ENCODE assay signal across 8 cellular contexts in the genomic region with DNA sequence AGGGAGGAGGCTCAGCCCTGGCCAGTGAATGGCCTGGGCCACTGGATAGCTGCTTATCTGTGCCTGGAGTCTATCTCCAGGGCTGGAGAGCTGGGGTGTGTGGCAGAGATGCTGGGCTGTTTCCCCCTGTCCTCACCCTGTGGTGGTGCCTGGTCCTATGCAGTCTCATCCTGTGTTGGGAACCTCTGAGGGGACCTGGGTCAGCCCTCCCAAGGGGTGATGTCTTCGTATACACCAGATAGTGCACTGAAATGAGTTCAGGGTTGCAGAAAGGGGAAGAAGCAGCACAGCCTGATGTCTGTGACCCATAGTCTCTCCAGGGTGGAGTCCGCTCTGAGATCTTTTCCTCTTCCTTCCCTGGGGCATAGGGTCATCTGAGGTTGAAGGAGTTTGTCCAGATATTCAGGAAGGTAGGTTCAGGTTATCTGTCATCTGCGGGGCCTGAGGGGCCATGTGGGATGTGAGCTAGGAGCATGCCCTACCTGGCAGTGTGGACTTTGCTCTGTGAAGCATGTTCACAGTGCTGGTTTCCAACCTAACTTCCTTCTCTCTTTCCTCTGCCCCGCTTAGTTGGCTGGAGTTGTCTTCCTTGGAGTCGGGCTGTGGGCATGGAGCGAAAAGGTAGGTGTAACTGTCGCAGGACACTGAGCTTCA. TPM values are rescaled to one million over a fixed set of nuclear protein-coding genes. Genes with fewer than 3 reads are reported as not detected.
DNase-seq lines count a peak whose midpoint lies in the region; ATAC-seq and TF ChIP-seq lines count a peak whose summit lies in the region.

No MANE protein-coding gene starts in this region.

- peaks cover 28% of the 10 kb centered on the region for H3K36me3 Mint-ChIP-seq in T-helper 1 cell treated with Interleukin-12 subunit alpha and Interleukin-12 subunit beta and Interleukin-4 antibody, amounts not matched to agents 30 μg/mL and 1 μg/mL, for 36 hours (ENCODE audit: low read depth)
- peaks cover 19% of the 10 kb centered on the region for H3K36me3 Mint-ChIP-seq in activated naive CD8-positive, alpha-beta T cell treated with anti-CD3 and anti-CD28 coated beads, Interleukin-2, amount 10 ng/mL, durations not matched to agents 7 days and 5 days

- DNase-seq in T-helper 1 cell (no peak), kidney tubule cell (ENCODE audit: low spot score) (peak; percentile 51), tibial artery (no peak), HK-2 (ENCODE audit: unreplicated experiment) (no peak)
- DNase-seq in activated naive CD8-positive, alpha-beta T cell treated with anti-CD3 and anti-CD28 coated beads, Interleukin-2, amount 10 ng/mL, durations not matched to agents 7 days and 5 days = no peak

- H3K9ac ChIP-seq in subcutaneous abdominal adipose tissue (ENCODE audit: low read length in 5 of 5) = peak overlapping the region in 4 of 5 donors; percentile 10 to 70 (median 58)

- no peaks in the 10 kb centered on the region for H3K9me3 Mint-ChIP-seq in T-helper 1 cell treated with Interleukin-12 subunit alpha and Interleukin-12 subunit beta and Interleukin-4 antibody, amounts not matched to agents 30 μg/mL and 1 μg/mL, for 36 hours
- H3K9me3 Mint-ChIP-seq in activated naive CD8-positive, alpha-beta T cell treated with anti-CD3 and anti-CD28 coated beads, Interleukin-2, amount 10 ng/mL, durations not matched to agents 7 days and 5 days = no peaks in the 10 kb centered on the region

- H3K4me3 ChIP-seq in subcutaneous abdominal adipose tissue (ENCODE audit: low read depth in 1 of 5, low read length in 5 of 5) = peak overlapping the region in 1 of 5 donors; percentile 17
- H3K4me3 ChIP-seq in tibial artery = no peak overlapping the region

- POLR2A ChIA-PET in activated naive CD8-positive, alpha-beta T cell treated with anti-CD3 and anti-CD28 coated beads, Interleukin-2, amount 10 ng/mL, durations not matched to agents 7 days and 5 days (lab: Charles Lee) = interaction anchor here (0.7 to 3.5 kb wide), 8 partner anchors 32 to 97 kb away, joined by 3 to 34 read pairs (median 4); partner anchors contain the start of gene PRXL2A

- no peaks in the 10 kb centered on the region for H3K27me3 Mint-ChIP-seq in T-helper 1 cell treated with Interleukin-12 subunit alpha and Interleukin-12 subunit beta and Interleukin-4 antibody, amounts not matched to agents 30 μg/mL and 1 μg/mL, for 36 hours (ENCODE audit: low read depth)
- no peaks in the 10 kb centered on the region for H3K27me3 Mint-ChIP-seq in activated naive CD8-positive, alpha-beta T cell treated with anti-CD3 and anti-CD28 coated beads, Interleukin-2, amount 10 ng/mL, durations not matched to agents 7 days and 5 days

- no peak overlapping the region for H3K4me3 Mint-ChIP-seq in T-helper 1 cell treated with Interleukin-12 subunit alpha and Interleukin-12 subunit beta and Interleukin-4 antibody, amounts not matched to agents 30 μg/mL and 1 μg/mL, for 36 hours
- no peak overlapping the region for H3K4me3 Mint-ChIP-seq in activated naive CD8-positive, alpha-beta T cell treated with anti-CD3 and anti-CD28 coated beads, Interleukin-2, amount 10 ng/mL, durations not matched to agents 7 days and 5 days

- H3K27me3 ChIP-seq in subcutaneous abdominal adipose tissue (ENCODE audit: control insufficient read depth in 5 of 5, insufficient read depth in 4 of 5, low read length in 5 of 5) (no peaks in the 10 kb centered on the region), tibial artery (no peaks in the 10 kb centered on the region)

- peak overlapping the region; percentile 92 for H3K27ac ChIP-seq in subcutaneous abdominal adipose tissue (ENCODE audit: low read depth, low read length)
- H3K27ac ChIP-seq in tibial artery = peak overlapping the region in 1 of 2 donors; percentile 8

- H3K36me3 ChIP-seq in subcutaneous abdominal adipose tissue (ENCODE audit: control insufficient read depth in 5 of 5, insufficient read depth in 5 of 5, low read length in 5 of 5) (peaks cover 0 to 28% (median 22%) of the 10 kb centered on the region in 5 donors), tibial artery (peaks cover 0 to 23% (median 21%) of the 10 kb centered on the region in 3 donors)

- no peak for TF ChIP-seq CTCF in tibial artery (IDR thresholded peaks at IDR 0.05)

- H3K9me3 ChIP-seq in subcutaneous abdominal adipose tissue (ENCODE audit: control insufficient read depth in 5 of 5, low read length in 5 of 5) (no peaks in the 10 kb centered on the region), tibial artery (no peaks in the 10 kb centered on the region)

- peak overlapping the region; percentile 69 for H3K27ac Mint-ChIP-seq in T-helper 1 cell treated with Interleukin-12 subunit alpha and Interleukin-12 subunit beta and Interleukin-4 antibody, amounts not matched to agents 30 μg/mL and 1 μg/mL, for 36 hours
- peak overlapping the region; percentile 81 for H3K27ac Mint-ChIP-seq in activated naive CD8-positive, alpha-beta T cell treated with anti-CD3 and anti-CD28 coated beads, Interleukin-2, amount 10 ng/mL, durations not matched to agents 7 days and 5 days

- peaks cover 52 to 97% (median 93%) of the 10 kb centered on the region in 5 donors for H3K4me1 ChIP-seq in subcutaneous abdominal adipose tissue (ENCODE audit: control insufficient read depth in 5 of 5, insufficient read depth in 5 of 5, low read length in 5 of 5)
- H3K4me1 ChIP-seq in tibial artery = peaks cover 5 to 61% (median 34%) of the 10 kb centered on the region in 4 donors

- peaks cover 63% of the 10 kb centered on the region for H3K4me1 Mint-ChIP-seq in T-helper 1 cell treated with Interleukin-12 subunit alpha and Interleukin-12 subunit beta and Interleukin-4 antibody, amounts not matched to agents 30 μg/mL and 1 μg/mL, for 36 hours (ENCODE audit: low read depth)
- H3K4me1 Mint-ChIP-seq in activated naive CD8-positive, alpha-beta T cell treated with anti-CD3 and anti-CD28 coated beads, Interleukin-2, amount 10 ng/mL, durations not matched to agents 7 days and 5 days = peaks cover 62% of the 10 kb centered on the region

- no peak for ATAC-seq in activated naive CD8-positive, alpha-beta T cell treated with anti-CD3 and anti-CD28 coated beads, Interleukin-2, amount 10 ng/mL, durations not matched to agents 7 days and 5 days (ENCODE audit: low read depth)
- ATAC-seq in GM18909 (IDR thresholded peaks at IDR 0.05; ENCODE audit: poor library complexity, unreplicated experiment) = no peak

- intact Hi-C loops in tibial artery (cut with DNase I; ENCODE audit: low total_unique reads) = loop anchor here (2.0 kb wide), 1 partner anchor 59 kb away; no protein-coding TSS in a partner anchor

RNA-seq across cellular contexts. Expression of gene SH2D4B, which starts 33.4 kb away (rescaled TPM):
- total RNA-seq in activated naive CD8-positive, alpha-beta T cell treated with anti-CD3 and anti-CD28 coated beads, Interleukin-2, amount 10 ng/mL, durations not matched to agents 7 days and 5 days = under 1 TPM; 0.14 to 0.22 TPM

RNA-seq across cellular contexts. Expression of gene TSPAN14, which starts 50.2 kb away (rescaled TPM):
- total RNA-seq in activated naive CD8-positive, alpha-beta T cell treated with anti-CD3 and anti-CD28 coated beads, Interleukin-2, amount 10 ng/mL, durations not matched to agents 7 days and 5 days = 100 to 1,000 TPM in 1 of 2 experiments, 10 to 100 TPM in 1; 98.8 to 112 TPM
